ENCODE assay signal across 16 cellular contexts in the genomic region with DNA sequence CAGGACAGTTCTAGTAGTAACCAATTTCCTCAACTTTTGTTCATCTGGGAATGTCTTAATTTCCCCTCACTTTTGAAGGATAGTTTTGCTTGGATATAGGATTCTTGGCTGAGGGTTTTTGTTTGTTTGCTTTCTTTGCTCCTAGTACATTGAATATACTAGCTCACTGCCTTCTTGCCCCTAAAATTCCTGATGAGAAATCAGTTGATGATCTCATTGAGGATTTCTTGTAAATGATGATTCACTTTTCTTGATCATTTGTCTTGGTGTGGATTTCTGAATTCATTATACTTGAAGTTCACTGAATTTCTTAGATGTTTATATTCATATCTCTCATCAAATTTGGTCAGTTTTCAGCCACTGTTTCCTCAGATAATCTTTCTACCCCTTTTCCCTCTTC. TPM values are rescaled to one million over a fixed set of nuclear protein-coding genes. Genes with fewer than 3 reads are reported as not detected.
A peak's percentile ranks its signal among the peaks of the same experiment; 100 is the strongest.
DNase-seq lines count a peak whose midpoint lies in the region; ATAC-seq and TF ChIP-seq lines count a peak whose summit lies in the region.
"Had no signal": no experiment of that assay in that cellular context is flagged by ENCODE, and none has a peak within 500 bp of the region (broad histone marks: within the 10 kb centered on the region; RNA-seq: fewer than 3 reads in every experiment).

No MANE protein-coding gene starts in this region.

- H3F3A ChIP-seq in SK-N-SH (replicated peaks; ENCODE audit: insufficient read depth), result peaks cover 29% of the 10 kb centered on the region

- peaks cover 4 to 19% of the 10 kb centered on the region in 2 experiments; a peak in 3 of 4 replicates for H3K4me1 ChIP-seq in SK-N-SH (ENCODE audit: control insufficient read depth in 1 of 2, insufficient read depth in 2 of 2, low read depth in 1 of 2, low read length in 1 of 2)
- H3K4me1 ChIP-seq in adipocyte (ENCODE audit: control insufficient read depth, insufficient read depth, low read length), result peaks cover 4% of the 10 kb centered on the region
- H3K4me1 ChIP-seq: tibial artery had no signal

- H3K4me2 ChIP-seq in SK-N-SH, result 0 out of 2 replicates have a peak overlapping the region, but pooled peaks have one; percentile 10

- no peaks in the 10 kb centered on the region for H3K9me2 ChIP-seq in SK-N-SH

- H3K36me3 ChIP-seq in SK-N-SH (replicated peaks in 1 of 2; ENCODE audit: control insufficient read depth in 1 of 2, insufficient read depth in 2 of 2, low read length in 1 of 2), result no peaks in the 10 kb centered on the region
- no peaks in the 10 kb centered on the region for H3K36me3 ChIP-seq in adipocyte (ENCODE audit: control insufficient read depth, insufficient read depth, low read length, severe bottlenecking)
- H3K36me3 ChIP-seq: tibial artery had no signal

- no peak overlapping the region for H2AFZ ChIP-seq in SK-N-SH (ENCODE audit: low read depth)

- POLR2A ChIA-PET in SK-N-SH (lab: Yijun Ruan, JAX), result no interaction called here

- CTCF ChIA-PET in SK-N-SH (lab: Yijun Ruan, JAX), result no interaction called here

- H3K4me3 ChIP-seq in SK-N-SH (ENCODE audit: low read depth in 2 of 2, low read length in 1 of 2) (no peak overlapping the region), adipocyte (ENCODE audit: low read length) (no peak overlapping the region)
- H3K4me3 ChIP-seq: tibial artery had no signal

- H3K9ac ChIP-seq in SK-N-SH, result no peak overlapping the region
- H3K9ac ChIP-seq in adipocyte (ENCODE audit: low read length), result no peak overlapping the region

- H3K79me2 ChIP-seq in SK-N-SH (ENCODE audit: insufficient read depth), result no peaks in the 10 kb centered on the region

- H3K27me3 ChIP-seq in SK-N-SH (ENCODE audit: insufficient read depth) (no peaks in the 10 kb centered on the region), adipocyte (replicated peaks; ENCODE audit: control insufficient read depth, insufficient read depth, low read length) (no peaks in the 10 kb centered on the region)

- no peaks in the 10 kb centered on the region for H4K20me1 ChIP-seq in SK-N-SH (ENCODE audit: insufficient read depth)

- no peak for TF ChIP-seq RAD21 in SK-N-SH (IDR thresholded peaks at IDR 0.05; ENCODE audit: low read length)

- H3K9me3 ChIP-seq in SK-N-SH (peaks cover 15% of the 10 kb centered on the region), adipocyte (ENCODE audit: control insufficient read depth, low read length) (peaks cover 15% of the 10 kb centered on the region)

- intact Hi-C loops in left ventricle myocardium superior (cut with micrococcal nuclease), result no loop called here

- no peak for ATAC-seq in SK-N-SH treated with all-trans-retinoic acid at 6 μM for 48 hours
- ATAC-seq in HG02678 (IDR thresholded peaks at IDR 0.05; ENCODE audit: unreplicated experiment), result no peak
- no peak for ATAC-seq in left ventricle myocardium superior
- no peak for ATAC-seq in GM21360 (IDR thresholded peaks at IDR 0.05; ENCODE audit: unreplicated experiment)
- ATAC-seq: CD8-positive, alpha-beta T cell had no signal

- no peak for TF ChIP-seq CTCF in SK-N-SH (IDR thresholded peaks at IDR 0.05)

- DNase-seq in SK-N-SH (no peak), HCEC 1CT (peak; percentile 88), adipocyte (ENCODE audit: low read depth) (peak; percentile 7), iris pigment epithelial cell (ENCODE audit: low read depth) (peak; percentile 47), left ventricle myocardium superior (no peak)
- DNase-seq: activated naive CD8-positive, alpha-beta T cell treated with anti-CD3 and anti-CD28 coated beads, Interleukin-2, amount 10 ng/mL, durations not matched to agents 7 days and 5 days; CD8-positive, alpha-beta T cell; erythroblast; NCI-H2029 treated with DMSO at 0.1 percent for 48 hours; stimulated activated CD4-positive, alpha-beta T cell treated with anti-CD3 and anti-CD28 coated beads, Interleukin-1b, Interleukin-23, amount 100 ng/mL, for 48 hours; tibial artery had no signal

- peak in 1 of 2 experiments; percentile 38; a peak in 1 of 4 replicates for TF ChIP-seq EP300 in SK-N-SH (IDR thresholded peaks at IDR 0.05; ENCODE audit: borderline replicate concordance in 1 of 2, low read depth in 1 of 2, low read length in 1 of 2)

- H3K27ac ChIP-seq in SK-N-SH (ENCODE audit: low read depth in 2 of 2, low read length in 1 of 2), result peak overlapping the region in 1 of 2 experiments; percentile 43; a peak in 2 of 4 replicates
- H3K27ac ChIP-seq: 22Rv1, tibial artery had no signal

TF ChIP-seq in SK-N-SH, 30 proteins besides CTCF, POLR2A, EP300 and RAD21:
- TF ChIP-seq JUND (IDR thresholded peaks at IDR 0.05) (peak; percentile 58; the same call in 1 of the 2 replicates), NFIC (IDR thresholded peaks at IDR 0.05; ENCODE audit: borderline replicate concordance) (no peak), TEAD4 (IDR thresholded peaks at IDR 0.05; ENCODE audit: borderline replicate concordance, insufficient read depth) (no peak), TCF12 (IDR thresholded peaks at IDR 0.05) (peak; percentile 33), FOSL2 (IDR thresholded peaks at IDR 0.05; ENCODE audit: borderline replicate concordance, low read depth) (peak; percentile 61)
- TF ChIP-seq, protein P1, sequence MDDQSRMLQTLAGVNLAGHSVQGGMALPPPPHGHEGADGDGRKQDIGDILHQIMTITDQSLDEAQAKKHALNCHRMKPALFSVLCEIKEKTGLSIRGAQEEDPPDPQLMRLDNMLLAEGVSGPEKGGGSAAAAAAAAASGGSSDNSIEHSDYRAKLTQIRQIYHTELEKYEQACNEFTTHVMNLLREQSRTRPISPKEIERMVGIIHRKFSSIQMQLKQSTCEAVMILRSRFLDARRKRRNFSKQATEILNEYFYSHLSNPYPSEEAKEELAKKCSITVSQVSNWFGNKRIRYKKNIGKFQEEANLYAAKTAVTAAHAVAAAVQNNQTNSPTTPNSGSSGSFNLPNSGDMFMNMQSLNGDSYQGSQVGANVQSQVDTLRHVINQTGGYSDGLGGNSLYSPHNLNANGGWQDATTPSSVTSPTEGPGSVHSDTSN (IDR thresholded peaks at IDR 0.05), result peak; percentile 37; the same call in 1 of the 2 replicates

TF ChIP-seq in SK-N-SH treated with all-trans-retinoic acid at 6 μM for 48 hours, 23 proteins besides CTCF, POLR2A, EP300 and RAD21 (continues in another document):
- TF ChIP-seq ZFP3 (CRISPR knock-in tag; IDR thresholded peaks at IDR 0.05) (no peak), ZNF8 (CRISPR knock-in tag; IDR thresholded peaks at IDR 0.05) (no peak), OSR1 (CRISPR knock-in tag; IDR thresholded peaks at IDR 0.05) (no peak), ZFP30 (CRISPR knock-in tag; IDR thresholded peaks at IDR 0.05) (no peak), TCF4 (CRISPR knock-in tag; IDR thresholded peaks at IDR 0.05; ENCODE audit: borderline replicate concordance) (no peak), ZNF565 (CRISPR knock-in tag; conservative IDR thresholded peaks at IDR 0.05; ENCODE audit: low read depth) (no peak), ARNTL (CRISPR knock-in tag; IDR thresholded peaks at IDR 0.05; ENCODE audit: borderline replicate concordance, low read depth) (no peak), ISL1 (CRISPR knock-in tag; IDR thresholded peaks at IDR 0.05) (no peak), SNAI2 (CRISPR knock-in tag; IDR thresholded peaks at IDR 0.05) (no peak)
- TF ChIP-seq, protein P2, sequence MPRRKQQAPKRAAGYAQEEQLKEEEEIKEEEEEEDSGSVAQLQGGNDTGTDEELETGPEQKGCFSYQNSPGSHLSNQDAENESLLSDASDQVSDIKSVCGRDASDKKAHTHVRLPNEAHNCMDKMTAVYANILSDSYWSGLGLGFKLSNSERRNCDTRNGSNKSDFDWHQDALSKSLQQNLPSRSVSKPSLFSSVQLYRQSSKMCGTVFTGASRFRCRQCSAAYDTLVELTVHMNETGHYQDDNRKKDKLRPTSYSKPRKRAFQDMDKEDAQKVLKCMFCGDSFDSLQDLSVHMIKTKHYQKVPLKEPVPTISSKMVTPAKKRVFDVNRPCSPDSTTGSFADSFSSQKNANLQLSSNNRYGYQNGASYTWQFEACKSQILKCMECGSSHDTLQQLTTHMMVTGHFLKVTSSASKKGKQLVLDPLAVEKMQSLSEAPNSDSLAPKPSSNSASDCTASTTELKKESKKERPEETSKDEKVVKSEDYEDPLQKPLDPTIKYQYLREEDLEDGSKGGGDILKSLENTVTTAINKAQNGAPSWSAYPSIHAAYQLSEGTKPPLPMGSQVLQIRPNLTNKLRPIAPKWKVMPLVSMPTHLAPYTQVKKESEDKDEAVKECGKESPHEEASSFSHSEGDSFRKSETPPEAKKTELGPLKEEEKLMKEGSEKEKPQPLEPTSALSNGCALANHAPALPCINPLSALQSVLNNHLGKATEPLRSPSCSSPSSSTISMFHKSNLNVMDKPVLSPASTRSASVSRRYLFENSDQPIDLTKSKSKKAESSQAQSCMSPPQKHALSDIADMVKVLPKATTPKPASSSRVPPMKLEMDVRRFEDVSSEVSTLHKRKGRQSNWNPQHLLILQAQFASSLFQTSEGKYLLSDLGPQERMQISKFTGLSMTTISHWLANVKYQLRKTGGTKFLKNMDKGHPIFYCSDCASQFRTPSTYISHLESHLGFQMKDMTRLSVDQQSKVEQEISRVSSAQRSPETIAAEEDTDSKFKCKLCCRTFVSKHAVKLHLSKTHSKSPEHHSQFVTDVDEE (CRISPR knock-in tag; IDR thresholded peaks at IDR 0.05), result no peak
- TF ChIP-seq, protein P3, sequence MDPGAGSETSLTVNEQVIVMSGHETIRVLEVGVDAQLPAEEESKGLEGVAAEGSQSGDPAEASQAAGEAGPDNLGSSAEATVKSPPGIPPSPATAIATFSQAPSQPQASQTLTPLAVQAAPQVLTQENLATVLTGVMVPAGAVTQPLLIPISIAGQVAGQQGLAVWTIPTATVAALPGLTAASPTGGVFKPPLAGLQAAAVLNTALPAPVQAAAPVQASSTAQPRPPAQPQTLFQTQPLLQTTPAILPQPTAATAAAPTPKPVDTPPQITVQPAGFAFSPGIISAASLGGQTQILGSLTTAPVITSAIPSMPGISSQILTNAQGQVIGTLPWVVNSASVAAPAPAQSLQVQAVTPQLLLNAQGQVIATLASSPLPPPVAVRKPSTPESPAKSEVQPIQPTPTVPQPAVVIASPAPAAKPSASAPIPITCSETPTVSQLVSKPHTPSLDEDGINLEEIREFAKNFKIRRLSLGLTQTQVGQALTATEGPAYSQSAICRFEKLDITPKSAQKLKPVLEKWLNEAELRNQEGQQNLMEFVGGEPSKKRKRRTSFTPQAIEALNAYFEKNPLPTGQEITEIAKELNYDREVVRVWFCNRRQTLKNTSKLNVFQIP (CRISPR knock-in tag; IDR thresholded peaks at IDR 0.05; ENCODE audit: borderline replicate concordance, low read depth), result no peak

RNA-seq across cellular contexts. Expression of a gene that starts 49.1 kb away (rescaled TPM):
- polyA plus RNA-seq in SK-N-SH (2012; rRNA removed), result 2.3 and 4.0 TPM in 2 replicates
- polyA plus RNA-seq in SK-N-SH (2012; cell fraction: cytosol; rRNA removed), result 2.6 and 3.0 TPM in 2 replicates
- 6.7 and 8.0 TPM in 2 replicates for polyA plus RNA-seq in SK-N-SH (2012; cell fraction: nucleus; rRNA removed)
- 1.7 TPM for total RNA-seq in left ventricle myocardium superior
- total RNA-seq: G401 had no signal

Comparison
In these comparisons a context has a peak if more than half of its experiments do, and no peak if none do; other contexts are left out.
1. DNase-seq: peak in HCEC 1CT (single experiment), adipocyte (single experiment) and iris pigment epithelial cell (single experiment); none in SK-N-SH (single experiment) and left ventricle myocardium superior (single experiment).